ENCODE assay signal across 13 cellular contexts in genomic region chr5:143228597-143229293, GRCh38.
DNase-seq lines count a peak whose midpoint lies in the region; ATAC-seq lines count a peak whose summit lies in the region.
"Had no signal": no experiment of that assay in that cellular context is flagged by ENCODE, and none has a peak within 500 bp of the region (broad histone marks: within the 10 kb centered on the region; RNA-seq: fewer than 3 reads in every experiment).

No MANE protein-coding gene starts in this region.

- CTCF ChIA-PET in CD8-positive, alpha-beta memory T cell (lab: Charles Lee), result no interaction called here
- CTCF ChIA-PET in activated CD4-positive, alpha-beta memory T cell treated with anti-CD3 and anti-CD28 coated beads for 36 hours (lab: Charles Lee), result interaction anchor here (0.8 to 1.4 kb wide), 3 partner anchors 11 to 175 kb away, joined by 3 to 6 read pairs (median 3); partner anchors contain the start of gene NR3C1

- H3K4me2 ChIP-seq in BLaER1, result peak overlapping the region; percentile 67

- H3K36me3 ChIP-seq in BLaER1, result peaks cover 1% of the 10 kb centered on the region
- H3K36me3 ChIP-seq in CD8-positive, alpha-beta memory T cell (ENCODE audit: insufficient read depth, low read length), result no peaks in the 10 kb centered on the region

- POLR2A ChIA-PET in CD8-positive, alpha-beta memory T cell (lab: Charles Lee), result interaction anchor here (2.3 kb wide), 1 partner anchor 175 kb away, joined by 11 read pairs; the partner anchor contains the start of gene NR3C1
- POLR2A ChIA-PET in activated CD4-positive, alpha-beta memory T cell treated with anti-CD3 and anti-CD28 coated beads for 36 hours (lab: Charles Lee), result interaction anchor here (0.8 to 2.1 kb wide), 5 partner anchors 8 to 227 kb away, joined by 3 to 12 read pairs (median 4); partner anchors contain the start of gene NR3C1

- H4K20me1 ChIP-seq in BLaER1, result no peaks in the 10 kb centered on the region

- intact Hi-C loops in activated CD4-positive, alpha-beta memory T cell treated with anti-CD3 and anti-CD28 coated beads for 36 hours (cut with micrococcal nuclease), result loop anchor here (1.0 kb wide), 1 partner anchor 11 kb away; no protein-coding TSS in a partner anchor

- peak overlapping the region; percentile 7 to 89 (median 83) for H3K4me3 Mint-ChIP-seq in CD8-positive, alpha-beta memory T cell
- no peak overlapping the region for H3K4me3 Mint-ChIP-seq in activated CD4-positive, alpha-beta memory T cell treated with anti-CD3 and anti-CD28 coated beads for 36 hours
- H3K4me3 Mint-ChIP-seq in effector memory CD8-positive, alpha-beta T cell, result peak overlapping the region; percentile 77 to 82
- H3K4me3 Mint-ChIP-seq: stimulated activated memory B cell treated with anti-CD40 and anti-IgM and Interleukin-4, amounts not matched to agents 10 μg/mL and 1 μg/mL and 100 μg/mL, for 72 hours had no signal

- H3K9ac ChIP-seq in BLaER1, result no peak overlapping the region

- H3K27ac ChIP-seq in BLaER1, result no peak overlapping the region
- no peak overlapping the region for H3K27ac ChIP-seq in CD8-positive, alpha-beta memory T cell (ENCODE audit: low read depth, low read length)

- H3K27ac Mint-ChIP-seq in CD8-positive, alpha-beta memory T cell, result peak overlapping the region; percentile 8 to 98 (median 93)
- peak overlapping the region; percentile 81 for H3K27ac Mint-ChIP-seq in activated CD4-positive, alpha-beta memory T cell treated with anti-CD3 and anti-CD28 coated beads for 36 hours
- peak overlapping the region; percentile 92 to 96 for H3K27ac Mint-ChIP-seq in effector memory CD8-positive, alpha-beta T cell
- H3K27ac Mint-ChIP-seq: stimulated activated memory B cell treated with anti-CD40 and anti-IgM and Interleukin-4, amounts not matched to agents 10 μg/mL and 1 μg/mL and 100 μg/mL, for 72 hours had no signal

- peaks cover 19% of the 10 kb centered on the region for H3K4me1 ChIP-seq in BLaER1
- H3K4me1 ChIP-seq in CD8-positive, alpha-beta memory T cell (ENCODE audit: insufficient read depth, low read length), result peaks cover 31% of the 10 kb centered on the region

- no peak overlapping the region for H3K4me3 ChIP-seq in BLaER1
- H3K4me3 ChIP-seq in CD8-positive, alpha-beta memory T cell (ENCODE audit: low read length), result no peak overlapping the region
- H3K4me3 ChIP-seq: BLaER1 treated with 17β-estradiol and CSF1 and Interleukin-3, amounts not matched to agents 10 nM and 100 nM had no signal

- DNase-seq in CD8-positive, alpha-beta memory T cell, result peak in 2 of 5 donors; percentile 16 to 62
- DNase-seq in activated CD4-positive, alpha-beta memory T cell treated with anti-CD3 and anti-CD28 coated beads for 36 hours, result peak; percentile 76
- DNase-seq in effector memory CD8-positive, alpha-beta T cell, result no peak
- DNase-seq in NCI-H345 treated with DMSO at 0.1 percent for 48 hours (lab: John Stamatoyannopoulos, UW; ENCODE audit: unreplicated experiment) (no peak), AML-193 (lab: John Stamatoyannopoulos, UW) (no peak)
- DNase-seq: amygdala, HCEC 1CT, mesenchymal stem cell, NCI-H1048 had no signal

- H3K9me3 Mint-ChIP-seq in CD8-positive, alpha-beta memory T cell, result no peaks in the 10 kb centered on the region
- no peaks in the 10 kb centered on the region for H3K9me3 Mint-ChIP-seq in activated CD4-positive, alpha-beta memory T cell treated with anti-CD3 and anti-CD28 coated beads for 36 hours
- no peaks in the 10 kb centered on the region for H3K9me3 Mint-ChIP-seq in effector memory CD8-positive, alpha-beta T cell
- H3K9me3 Mint-ChIP-seq: stimulated activated memory B cell treated with anti-CD40 and anti-IgM and Interleukin-4, amounts not matched to agents 10 μg/mL and 1 μg/mL and 100 μg/mL, for 72 hours had no signal

- no peaks in the 10 kb centered on the region for H3K9me3 ChIP-seq in BLaER1
- H3K9me3 ChIP-seq in CD8-positive, alpha-beta memory T cell (ENCODE audit: low read length), result no peaks in the 10 kb centered on the region

- no peak for ATAC-seq in effector memory CD8-positive, alpha-beta T cell (replicated peaks)
- no peak for ATAC-seq in GM19397 (IDR thresholded peaks at IDR 0.05; ENCODE audit: unreplicated experiment)

- peaks cover 0 to 7% (median 4%) of the 10 kb centered on the region in 3 donors for H3K36me3 Mint-ChIP-seq in CD8-positive, alpha-beta memory T cell
- no peaks in the 10 kb centered on the region for H3K36me3 Mint-ChIP-seq in activated CD4-positive, alpha-beta memory T cell treated with anti-CD3 and anti-CD28 coated beads for 36 hours
- peaks cover 17% of the 10 kb centered on the region for H3K36me3 Mint-ChIP-seq in effector memory CD8-positive, alpha-beta T cell (ENCODE audit: insufficient read depth)
- H3K36me3 Mint-ChIP-seq: stimulated activated memory B cell treated with anti-CD40 and anti-IgM and Interleukin-4, amounts not matched to agents 10 μg/mL and 1 μg/mL and 100 μg/mL, for 72 hours had no signal

- peaks cover 47 to 64% (median 51%) of the 10 kb centered on the region in 3 donors for H3K4me1 Mint-ChIP-seq in CD8-positive, alpha-beta memory T cell
- peaks cover 32% of the 10 kb centered on the region for H3K4me1 Mint-ChIP-seq in activated CD4-positive, alpha-beta memory T cell treated with anti-CD3 and anti-CD28 coated beads for 36 hours (ENCODE audit: low read depth)
- H3K4me1 Mint-ChIP-seq in effector memory CD8-positive, alpha-beta T cell (ENCODE audit: low read depth in 2 of 2), result peaks cover 34 to 36% of the 10 kb centered on the region in 2 donors

- no peaks in the 10 kb centered on the region for H3K27me3 Mint-ChIP-seq in CD8-positive, alpha-beta memory T cell
- H3K27me3 Mint-ChIP-seq in activated CD4-positive, alpha-beta memory T cell treated with anti-CD3 and anti-CD28 coated beads for 36 hours, result no peaks in the 10 kb centered on the region
- no peaks in the 10 kb centered on the region for H3K27me3 Mint-ChIP-seq in effector memory CD8-positive, alpha-beta T cell

- H3K27me3 ChIP-seq in BLaER1, result no peaks in the 10 kb centered on the region
- no peaks in the 10 kb centered on the region for H3K27me3 ChIP-seq in CD8-positive, alpha-beta memory T cell (ENCODE audit: insufficient read depth, low read length, poor library complexity, severe bottlenecking)
- H3K27me3 ChIP-seq: BLaER1 treated with 17β-estradiol and CSF1 and Interleukin-3, amounts not matched to agents 10 nM and 100 nM had no signal
